16 cellular contexts compared by ENCODE assay signal in genomic region chr1:104702731-104703130, GRCh38.
"Had no signal": no experiment of that assay in that cellular context is flagged by ENCODE, and none has a peak within 500 bp of the region (broad histone marks: within the 10 kb centered on the region; RNA-seq: fewer than 3 reads in every experiment).

No MANE protein-coding gene starts in this region.

- FAIRE-seq: endothelial cell of umbilical vein, pancreas had no signal

- DNase-seq: effector CD4-positive, alpha-beta T cell; endodermal cell; foreskin melanocyte; head of caudate nucleus; kidney; left colon; left ventricle myocardium superior; mesendoderm; naive B cell; occipital lobe; pancreas; right cardiac atrium; stimulated activated CD4-positive, alpha-beta T cell treated with anti-CD3 and anti-CD28 coated beads, Interleukin-2, amount 100 ng/mL, for 48 hours; stimulated activated naive CD4-positive, alpha-beta T cell treated with Interleukin-2 at 50 U/mL for 16 hours; trophoblast cell had no signal

- ATAC-seq: left colon, left ventricle myocardium superior, pancreas, right cardiac atrium had no signal
